18 cellular contexts compared by ENCODE assay signal in genomic region chr10:109773288-109773687, GRCh38.
"Had no signal": no experiment of that assay in that cellular context is flagged by ENCODE, and none has a peak within 500 bp of the region (broad histone marks: within the 10 kb centered on the region; RNA-seq: fewer than 3 reads in every experiment).

No MANE protein-coding gene starts in this region.

- H3K27ac ChIP-seq: ascending aorta, cardiac muscle cell, SJCRH30 had no signal

- H3K27me3 ChIP-seq: ascending aorta, cardiac muscle cell, SJCRH30 had no signal

- DNase-seq: activated CD4-positive, alpha-beta T cell treated with anti-CD3 and anti-CD28 coated beads for 36 hours; activated CD4-positive, alpha-beta T cell treated with anti-CD3 and anti-CD28 coated beads, Interleukin-2, amount 10 ng/mL, durations not matched to agents 7 days and 5 days; activated CD4-positive, alpha-beta T cell treated with anti-CD3 and anti-CD28 coated beads, Interleukin-2, amount 50 U/mL, for 48 hours; activated CD8-positive, alpha-beta T cell treated with anti-CD3 and anti-CD28 coated beads, Interleukin-2, amount 10 ng/mL, durations not matched to agents 7 days and 5 days; activated gamma-delta T cell; activated naive CD4-positive, alpha-beta T cell treated with Interleukin-2 at 50 U/mL for 16 hours; activated naive CD8-positive, alpha-beta T cell treated with anti-CD3 and anti-CD28 coated beads, Interleukin-2, amount 10 ng/mL, durations not matched to agents 7 days and 5 days; activated T-cell treated with anti-CD3 and anti-CD28 coated beads, Interleukin-2, amount 50 U/mL, for 24 hours; NCI-H1092; NCI-H1436 treated with DMSO at 0.1 percent for 48 hours; NCI-H2029; NCI-H345; NCI-H524 treated with DMSO at 0.1 percent for 48 hours had no signal

- H3K4me3 ChIP-seq: ascending aorta, cardiac muscle cell, SJCRH30 had no signal

- H3K4me1 ChIP-seq: ascending aorta had no signal

- H3K9me3 ChIP-seq: ascending aorta, SJCRH30, SK-N-SH had no signal

- ATAC-seq: activated CD4-positive, alpha-beta T cell treated with anti-CD3 and anti-CD28 coated beads for 36 hours; activated CD4-positive, CD25-positive, alpha-beta regulatory T cell treated with anti-CD3 and anti-CD28 coated beads, Interleukin-2, amount 50 U/mL, for 24 hours; activated CD8-positive, alpha-beta T cell treated with anti-CD3 and anti-CD28 coated beads, Interleukin-2, amount 10 ng/mL, durations not matched to agents 7 days and 5 days had no signal

- H3K36me3 ChIP-seq: ascending aorta, cardiac muscle cell, SJCRH30 had no signal
